In genomic region chr2:64650257-64650656, GRCh38 we compare ENCODE assay signal across 13 cellular contexts. TPM values are rescaled to one million over a fixed set of nuclear protein-coding genes. Genes with fewer than 3 reads are reported as not detected.
DNase-seq lines count a peak whose midpoint lies in the region; ATAC-seq and TF ChIP-seq lines count a peak whose summit lies in the region.
"Had no signal": no experiment of that assay in that cellular context is flagged by ENCODE, and none has a peak within 500 bp of the region (broad histone marks: within the 10 kb centered on the region; RNA-seq: fewer than 3 reads in every experiment).

No MANE protein-coding gene starts in this region.

- no peaks in the 10 kb centered on the region for H3K36me3 ChIP-seq in breast epithelium
- no peaks in the 10 kb centered on the region for H3K36me3 ChIP-seq in adipocyte (ENCODE audit: control insufficient read depth, insufficient read depth, low read length, severe bottlenecking)
- no peaks in the 10 kb centered on the region for H3K36me3 ChIP-seq in suprapubic skin
- H3K36me3 ChIP-seq in gastroesophageal sphincter, result no peaks in the 10 kb centered on the region

- H3K4me1 ChIP-seq in breast epithelium, result peaks cover 0 to 24% of the 10 kb centered on the region in 2 donors
- peaks cover 74% of the 10 kb centered on the region for H3K4me1 ChIP-seq in adipocyte (ENCODE audit: control insufficient read depth, insufficient read depth, low read length)
- H3K4me1 ChIP-seq in suprapubic skin, result peaks cover 79% of the 10 kb centered on the region
- peaks cover 5 to 80% (median 21%) of the 10 kb centered on the region in 3 donors for H3K4me1 ChIP-seq in gastroesophageal sphincter

- no peak overlapping the region for H3K4me3 Mint-ChIP-seq in MCF 10A (ENCODE audit: unreplicated experiment)
- H3K4me3 Mint-ChIP-seq in nephron, result peak overlapping the region in 2 of 3 experiments; percentile 33 to 41
- H3K4me3 Mint-ChIP-seq in endothelial cell (ENCODE audit: unreplicated experiment), result no peak overlapping the region
- H3K4me3 Mint-ChIP-seq: activated naive CD4-positive, alpha-beta T cell treated with anti-CD3 and anti-CD28 coated beads, Interleukin-2, amount 50 U/mL, for 24 hours had no signal

- H3K27ac ChIP-seq in breast epithelium, result peak overlapping the region in 1 of 2 donors; percentile 100
- H3K27ac ChIP-seq in suprapubic skin, result peak overlapping the region; percentile 73
- H3K27ac ChIP-seq in gastroesophageal sphincter, result peak overlapping the region in 2 of 4 donors; percentile 38 to 49

- H3K4me3 ChIP-seq in breast epithelium (no peak overlapping the region), adipocyte (ENCODE audit: low read length) (no peak overlapping the region), suprapubic skin (peak overlapping the region; percentile 11), gastroesophageal sphincter (no peak overlapping the region)

- no TSS peak for BruUV-seq in MCF 10A (replicated peaks; lab: Mats Ljungman, UMichigan)

- H3K9ac ChIP-seq in adipocyte (ENCODE audit: low read length), result peak overlapping the region; percentile 97

- no peak for ATAC-seq in gastroesophageal sphincter

- H3K27me3 ChIP-seq in breast epithelium (no peaks in the 10 kb centered on the region), adipocyte (replicated peaks; ENCODE audit: control insufficient read depth, insufficient read depth, low read length) (no peaks in the 10 kb centered on the region), suprapubic skin (no peaks in the 10 kb centered on the region), gastroesophageal sphincter (no peaks in the 10 kb centered on the region)

- H3K9me3 ChIP-seq in breast epithelium (no peaks in the 10 kb centered on the region), adipocyte (ENCODE audit: control insufficient read depth, low read length) (no peaks in the 10 kb centered on the region), suprapubic skin (no peaks in the 10 kb centered on the region), gastroesophageal sphincter (no peaks in the 10 kb centered on the region)

- intact Hi-C loops in MCF 10A (cut with micrococcal nuclease) (no loop called here), breast epithelium (cut with DNase I; ENCODE audit: low total_unique reads) (loop anchor here (5.0 kb wide), 2 partner anchors 102 to 217 kb away; no protein-coding TSS in a partner anchor)

- peaks cover 31% of the 10 kb centered on the region for H3K4me1 Mint-ChIP-seq in MCF 10A (ENCODE audit: insufficient read depth, unreplicated experiment)
- peaks cover 77% of the 10 kb centered on the region for H3K4me1 Mint-ChIP-seq in nephron
- H3K4me1 Mint-ChIP-seq in endothelial cell (ENCODE audit: unreplicated experiment), result peaks cover 14% of the 10 kb centered on the region

- WGBS in suprapubic skin, result 43% methylated on average over 5 of the region's 5 CpGs
- 73 to 90% methylated on average over 5 of the region's 5 CpGs for WGBS in gastroesophageal sphincter (ENCODE audit: low coverage in 1 of 2), 2 donors

- TF ChIP-seq EP300 in suprapubic skin (IDR thresholded peaks at IDR 0.05), result no peak
- TF ChIP-seq EP300 in gastroesophageal sphincter (IDR thresholded peaks at IDR 0.05), result no peak

- H3K9me3 Mint-ChIP-seq in MCF 10A (ENCODE audit: unreplicated experiment), result no peaks in the 10 kb centered on the region
- no peaks in the 10 kb centered on the region for H3K9me3 Mint-ChIP-seq in nephron
- H3K9me3 Mint-ChIP-seq in endothelial cell (ENCODE audit: unreplicated experiment), result no peaks in the 10 kb centered on the region
- H3K9me3 Mint-ChIP-seq: activated naive CD4-positive, alpha-beta T cell treated with anti-CD3 and anti-CD28 coated beads, Interleukin-2, amount 50 U/mL, for 24 hours had no signal

- POLR2A ChIA-PET in MCF 10A (lab: Yijun Ruan, JAX), result interaction anchor here (0.6 to 17.8 kb wide), 15 partner anchors 9 to 406 kb away, joined by 3 to 724 read pairs (median 4); partner anchors contain the start of gene CEP68

- H3K27ac Mint-ChIP-seq in MCF 10A (ENCODE audit: low read depth, unreplicated experiment) (peak overlapping the region; percentile 74), nephron (peak overlapping the region; percentile 76 to 85 (median 84)), endothelial cell (ENCODE audit: unreplicated experiment) (no peak overlapping the region)

- DNase-seq in MCF 10A (ENCODE audit: unreplicated experiment), result no peak
- DNase-seq in breast epithelium (ENCODE audit: low spot score in 2 of 2), result no peak
- DNase-seq in adipocyte (ENCODE audit: low read depth), result no peak
- DNase-seq in suprapubic skin (ENCODE audit: low spot score in 2 of 2), result no peak
- no peak for DNase-seq in NCI-H510A treated with DMSO at 0.1 percent for 48 hours (lab: John Stamatoyannopoulos, UW)
- no peak for DNase-seq in endothelial cell (ENCODE audit: low spot score)
- DNase-seq: ACHN; activated CD8-positive, alpha-beta memory T cell treated with anti-CD3 and anti-CD28 coated beads for 24 hours; NCI-H446 treated with DMSO at 0.1 percent for 48 hours; RPMI8226 had no signal

- H3K36me3 Mint-ChIP-seq in MCF 10A (ENCODE audit: insufficient read depth, unreplicated experiment), result no peaks in the 10 kb centered on the region
- H3K36me3 Mint-ChIP-seq in nephron (ENCODE audit: low read depth), result no peaks in the 10 kb centered on the region
- no peaks in the 10 kb centered on the region for H3K36me3 Mint-ChIP-seq in endothelial cell (ENCODE audit: low read depth, unreplicated experiment)
- H3K36me3 Mint-ChIP-seq: activated naive CD4-positive, alpha-beta T cell treated with anti-CD3 and anti-CD28 coated beads, Interleukin-2, amount 50 U/mL, for 24 hours had no signal

- H3K27me3 Mint-ChIP-seq in MCF 10A (ENCODE audit: insufficient read depth, unreplicated experiment), result no peaks in the 10 kb centered on the region
- H3K27me3 Mint-ChIP-seq in nephron (ENCODE audit: low read depth), result no peaks in the 10 kb centered on the region
- peaks cover 7% of the 10 kb centered on the region for H3K27me3 Mint-ChIP-seq in endothelial cell (ENCODE audit: unreplicated experiment)
- H3K27me3 Mint-ChIP-seq: activated naive CD4-positive, alpha-beta T cell treated with anti-CD3 and anti-CD28 coated beads, Interleukin-2, amount 50 U/mL, for 24 hours had no signal

- TF ChIP-seq POLR2A in breast epithelium (IDR thresholded peaks at IDR 0.05), result no peak
- TF ChIP-seq POLR2A in suprapubic skin (IDR thresholded peaks at IDR 0.05), result no peak
- TF ChIP-seq POLR2A in gastroesophageal sphincter (IDR thresholded peaks at IDR 0.05), result no peak

- CTCF ChIA-PET in MCF 10A (lab: Yijun Ruan, JAX), result interaction anchor here (0.5 to 2.4 kb wide), 13 partner anchors 7 to 512 kb away, joined by 3 to 8 read pairs (median 4); partner anchors contain the start of gene AFTPH

- TF ChIP-seq CTCF in MCF 10A (IDR thresholded peaks at IDR 0.05; ENCODE audit: unreplicated experiment) (no peak), breast epithelium (IDR thresholded peaks at IDR 0.05) (no peak), nephron (IDR thresholded peaks at IDR 0.05; ENCODE audit: unreplicated experiment in 3 of 3) (no peak), suprapubic skin (IDR thresholded peaks at IDR 0.05) (no peak), gastroesophageal sphincter (IDR thresholded peaks at IDR 0.05) (no peak), endothelial cell (IDR thresholded peaks at IDR 0.05; ENCODE audit: unreplicated experiment) (no peak)

RNA-seq across cellular contexts. Expression of gene SERTAD2, which starts 3.5 kb away (rescaled TPM):
- total RNA-seq in MCF 10A (2022) (15.0 and 21.6 TPM in 2 replicates), breast epithelium (10 to 100 TPM; 12.8 to 20.0 (median 17.0) TPM), suprapubic skin (10 to 100 TPM; 23.7 to 36.4 (median 30.9) TPM), gastroesophageal sphincter (10 to 100 TPM; 13.9 to 18.5 (median 15.6) TPM), endothelial cell (ENCODE audit: unreplicated experiment) (9.8 TPM)

Comparison
In these comparisons a context has a peak if more than half of its experiments do, and no peak if none do; other contexts are left out.
1. H3K4me3 Mint-ChIP-seq: peak in nephron (2 of 3); none in MCF 10A (single experiment) and endothelial cell (single experiment).